In the genomic region with DNA sequence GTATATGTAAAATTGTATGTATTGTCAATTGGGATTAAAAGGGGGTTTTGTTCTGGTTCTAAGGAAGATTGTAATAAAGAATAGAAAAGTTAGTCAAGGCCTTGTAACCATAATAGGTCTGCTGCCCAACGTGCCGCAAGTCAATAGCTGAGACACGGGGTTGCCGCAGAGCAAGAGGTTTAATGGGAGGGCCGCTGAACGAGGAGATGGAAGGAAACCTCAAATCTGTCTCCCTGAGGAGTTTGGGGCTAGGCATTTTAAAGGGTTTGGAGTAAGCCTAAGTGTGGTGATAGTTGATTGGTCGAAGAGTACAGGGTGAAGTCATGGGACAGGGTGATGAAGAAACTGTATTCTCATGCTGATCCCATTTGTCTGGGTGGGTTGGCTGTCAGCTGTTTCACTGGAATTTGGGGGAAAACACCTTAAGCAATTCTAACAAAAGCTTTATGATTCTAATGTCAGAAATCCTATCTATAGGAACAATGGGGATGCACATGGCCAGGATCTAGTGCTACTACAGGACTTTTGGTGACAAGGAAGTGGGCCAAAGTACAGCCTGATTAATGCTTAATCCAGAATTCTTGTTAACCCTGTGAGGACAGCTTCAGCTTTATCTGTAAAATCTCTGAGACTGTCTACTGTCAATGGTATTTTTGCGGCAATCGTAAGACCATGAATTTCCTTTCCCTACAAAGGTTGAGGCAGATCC, we compare ENCODE assay signal across 22 cellular contexts.
DNase-seq lines count a peak whose midpoint lies in the region; ATAC-seq, FAIRE-seq and TF ChIP-seq lines count a peak whose summit lies in the region.
"Had no signal": no experiment of that assay in that cellular context is flagged by ENCODE, and none has a peak within 500 bp of the region (broad histone marks: within the 10 kb centered on the region; RNA-seq: fewer than 3 reads in every experiment).

No MANE protein-coding gene starts in this region.

- H3K27me3 Mint-ChIP-seq in activated CD4-positive, alpha-beta T cell treated with anti-CD3 and anti-CD28 coated beads, Interleukin-2, amount 10 ng/mL, durations not matched to agents 24 days and 14 days, result no peaks in the 10 kb centered on the region
- H3K27me3 Mint-ChIP-seq in osteocyte (ENCODE audit: unreplicated experiment), result no peaks in the 10 kb centered on the region

- WGBS in HepG2 (ENCODE audit: low lambda C conversion rate), result 74% methylated on average over 8 of the region's 9 CpGs
- WGBS in small intestine, 3 donors, result 73 to 84% (median 77%) methylated on average over 9 of the region's 9 CpGs

- H2AFZ ChIP-seq in HepG2 (ENCODE audit: low read length), result no peak overlapping the region

- TF ChIP-seq EP300 in HepG2 (IDR thresholded peaks at IDR 0.05; ENCODE audit: low read depth in 2 of 2, low read length in 2 of 2) (0 out of 4 replicates have a peak, but pooled peaks of 1 of the 2 experiments have one; percentile 11), HepG2 (CRISPR knock-in tag; IDR thresholded peaks at IDR 0.05; ENCODE audit: borderline replicate concordance) (no peak)

- peak overlapping the region; percentile 43 for H3K27ac Mint-ChIP-seq in activated CD4-positive, alpha-beta T cell treated with anti-CD3 and anti-CD28 coated beads, Interleukin-2, amount 10 ng/mL, durations not matched to agents 24 days and 14 days
- H3K27ac Mint-ChIP-seq in osteocyte (ENCODE audit: unreplicated experiment), result no peak overlapping the region
- H3K27ac Mint-ChIP-seq: B cell had no signal

- H3K27ac ChIP-seq in HepG2 (ENCODE audit: extremely low read length, insufficient read depth, low read length) (peak overlapping the region; percentile 39), small intestine (ENCODE audit: low read depth in 1 of 2, low read length in 1 of 2) (no peak overlapping the region)
- H3K27ac ChIP-seq: A549 had no signal

- H3K36me3 ChIP-seq in HepG2 (replicated peaks in 1 of 2; ENCODE audit: control insufficient read depth in 1 of 2, insufficient read depth in 2 of 2, low read length in 2 of 2) (no peaks in the 10 kb centered on the region), small intestine (ENCODE audit: control insufficient read depth in 2 of 2, insufficient read depth in 2 of 2, low read length in 2 of 2) (no peaks in the 10 kb centered on the region)

- peaks cover 17% of the 10 kb centered on the region for H3K4me1 Mint-ChIP-seq in activated CD4-positive, alpha-beta T cell treated with anti-CD3 and anti-CD28 coated beads, Interleukin-2, amount 10 ng/mL, durations not matched to agents 24 days and 14 days
- peaks cover 4% of the 10 kb centered on the region for H3K4me1 Mint-ChIP-seq in osteocyte (ENCODE audit: unreplicated experiment)

- H3K9ac ChIP-seq in HepG2 (ENCODE audit: insufficient read depth, low read depth, low read length), result no peak overlapping the region

- no peak for TF ChIP-seq RAD21 in HepG2 (CRISPR knock-in tag; IDR thresholded peaks at IDR 0.05)

- peaks cover 66% of the 10 kb centered on the region for H3K4me1 ChIP-seq in HepG2 (ENCODE audit: insufficient read depth, low read length)
- H3K4me1 ChIP-seq in small intestine (ENCODE audit: control insufficient read depth in 2 of 2, insufficient read depth in 1 of 2, low read depth in 1 of 2, low read length in 1 of 2), result peaks cover 0 to 5% of the 10 kb centered on the region in 2 donors

- H3K4me3 ChIP-seq in NB4 (ENCODE audit: low read depth, low read length) (no peak overlapping the region), HepG2 (replicated peaks in 1 of 3; ENCODE audit: insufficient read depth in 1 of 3, low read depth in 2 of 3, low read length in 3 of 3) (no peak overlapping the region), small intestine (ENCODE audit: low read depth in 1 of 2, low read length in 2 of 2) (no peak overlapping the region)
- H3K4me3 ChIP-seq: A549 had no signal

- H3K4me3 Mint-ChIP-seq in activated CD4-positive, alpha-beta T cell treated with anti-CD3 and anti-CD28 coated beads, Interleukin-2, amount 10 ng/mL, durations not matched to agents 24 days and 14 days, result no peak overlapping the region
- no peak overlapping the region for H3K4me3 Mint-ChIP-seq in osteocyte (ENCODE audit: unreplicated experiment)
- H3K4me3 Mint-ChIP-seq: B cell, CD14-positive monocyte had no signal

- no peaks in the 10 kb centered on the region for H3K79me2 ChIP-seq in HepG2 (ENCODE audit: insufficient read depth, low read length)

- no TSS peak for BruUV-seq in HepG2 (replicated peaks; lab: Mats Ljungman, UMichigan)

- peak overlapping the region; percentile 37; the same call in 1 of the 2 replicates for H3K4me2 ChIP-seq in HepG2 (ENCODE audit: low read depth, low read length)
- H3K4me2 ChIP-seq: A549 had no signal

- no peaks in the 10 kb centered on the region for H3K9me3 Mint-ChIP-seq in activated CD4-positive, alpha-beta T cell treated with anti-CD3 and anti-CD28 coated beads, Interleukin-2, amount 10 ng/mL, durations not matched to agents 24 days and 14 days
- no peaks in the 10 kb centered on the region for H3K9me3 Mint-ChIP-seq in osteocyte (ENCODE audit: unreplicated experiment)

- H3K27me3 ChIP-seq in HepG2 (ENCODE audit: control insufficient read depth in 1 of 2, insufficient read depth in 2 of 2, low read length in 2 of 2) (no peaks in the 10 kb centered on the region), small intestine (ENCODE audit: control insufficient read depth in 2 of 2, insufficient read depth in 2 of 2, low read length in 2 of 2) (no peaks in the 10 kb centered on the region)

- FAIRE-seq in HepG2 (lab: Jason Lieb, UNC), result peak; percentile 83
- FAIRE-seq in small intestine (lab: Jason Lieb, UNC), result no peak
- FAIRE-seq: A549 had no signal

- no peak for TF ChIP-seq CTCF in NB4 (IDR thresholded peaks at IDR 0.05; ENCODE audit: low read depth, low read length)
- no peak for TF ChIP-seq CTCF in HepG2 (CRISPR knock-in tag; IDR thresholded peaks at IDR 0.05)
- no peak for TF ChIP-seq CTCF in osteocyte (IDR thresholded peaks at IDR 0.05)

- intact Hi-C loops in activated CD4-positive, alpha-beta T cell treated with anti-CD3 and anti-CD28 coated beads, Interleukin-2, amount 10 ng/mL, durations not matched to agents 24 days and 14 days (cut with micrococcal nuclease), result no loop called here
- intact Hi-C loops in HepG2 (cut with micrococcal nuclease; ENCODE audit: unreplicated experiment), result no loop called here

- CTCF ChIA-PET in HepG2 (lab: Yijun Ruan, JAX; ENCODE audit: low intra/inter-chr PET ratio, low total read pairs), result no interaction called here

- TF ChIP-seq POLR2A in NB4 (IDR thresholded peaks at IDR 0.05; ENCODE audit: extremely low read depth, insufficient read length) (no peak), HepG2 (IDR thresholded peaks at IDR 0.05; ENCODE audit: insufficient read depth in 1 of 2, low read depth in 2 of 2, low read length in 2 of 2) (no peak)

- no peaks in the 10 kb centered on the region for H3K36me3 Mint-ChIP-seq in activated CD4-positive, alpha-beta T cell treated with anti-CD3 and anti-CD28 coated beads, Interleukin-2, amount 10 ng/mL, durations not matched to agents 24 days and 14 days (ENCODE audit: low read depth)
- no peaks in the 10 kb centered on the region for H3K36me3 Mint-ChIP-seq in osteocyte (ENCODE audit: unreplicated experiment)

- POLR2A ChIA-PET in HepG2 (lab: Yijun Ruan, JAX), result interaction anchor here (0.5 kb wide), 1 partner anchor 89 kb away, joined by 3 read pairs; no protein-coding TSS in a partner anchor

- peak; percentile 42 for ATAC-seq in HepG2
- no peak for ATAC-seq in GM18907 (IDR thresholded peaks at IDR 0.05; ENCODE audit: unreplicated experiment)
- ATAC-seq: A549, Panc1 had no signal

- DNase-seq in activated CD4-positive, alpha-beta T cell treated with anti-CD3 and anti-CD28 coated beads, Interleukin-2, amount 10 ng/mL, durations not matched to agents 24 days and 14 days, result peak; percentile 28
- no peak for DNase-seq in activated CD4-positive, alpha-beta T cell treated with anti-CD3 and anti-CD28 coated beads, Interleukin-2, amount 50 U/mL, for 4 hours
- peak; percentile 79 for DNase-seq in NB4 (ENCODE audit: low read depth)
- peak; percentile 64 for DNase-seq in HepG2 (ENCODE audit: low spot score)
- DNase-seq in small intestine, result peak; percentile 61
- no peak for DNase-seq in osteocyte (ENCODE audit: extremely low spot score, unreplicated experiment)
- no peak for DNase-seq in DMS53 (lab: John Stamatoyannopoulos, UW)
- DNase-seq: DMS79 treated with DMSO at 0.1 percent for 48 hours; H7; KBM-7; NCI-H1105 treated with DMSO at 0.1 percent for 48 hours; NCI-H2029 treated with DMSO at 0.1 percent for 48 hours; NCI-H226; NCI-H510A treated with DMSO at 0.1 percent for 48 hours; NCI-H748 treated with DMSO at 0.1 percent for 48 hours; NK-92 treated with Interleukin-12 subunit alpha and Interleukin-12 subunit beta, amount 100 ng/mL, for 24 hours; SIG-M5 had no signal

- H4K20me1 ChIP-seq in HepG2 (ENCODE audit: insufficient read depth, low read length), result no peaks in the 10 kb centered on the region

- in situ Hi-C loops in HepG2 (cut with HindIII; ENCODE audit: extremely low pct_ligation_motif_present, low pct_unique_long_range_greater_than_20kb), result no loop called here

- H3K9me3 ChIP-seq in HepG2 (ENCODE audit: low read length), result no peaks in the 10 kb centered on the region
- H3K9me3 ChIP-seq in small intestine (ENCODE audit: control insufficient read depth, low read depth), result no peaks in the 10 kb centered on the region
- H3K9me3 ChIP-seq: A549 had no signal

TF ChIP-seq in HepG2, 621 proteins besides CTCF, POLR2A, EP300 and RAD21 (continues in another document):
- TF ChIP-seq SOX13 (IDR thresholded peaks at IDR 0.05), result no peak
- peak in 1 of 2 experiments; percentile 68; a peak in 2 of 4 replicates for TF ChIP-seq SOX13 (CRISPR knock-in tag; conservative IDR thresholded peaks at IDR 0.05 in 1 of 2, IDR thresholded peaks at IDR 0.05 in 1 of 2)
- peak; percentile 44; the same call in 1 of the 2 replicates for TF ChIP-seq POGZ (CRISPR knock-in tag; IDR thresholded peaks at IDR 0.05)
- TF ChIP-seq, protein P1, sequence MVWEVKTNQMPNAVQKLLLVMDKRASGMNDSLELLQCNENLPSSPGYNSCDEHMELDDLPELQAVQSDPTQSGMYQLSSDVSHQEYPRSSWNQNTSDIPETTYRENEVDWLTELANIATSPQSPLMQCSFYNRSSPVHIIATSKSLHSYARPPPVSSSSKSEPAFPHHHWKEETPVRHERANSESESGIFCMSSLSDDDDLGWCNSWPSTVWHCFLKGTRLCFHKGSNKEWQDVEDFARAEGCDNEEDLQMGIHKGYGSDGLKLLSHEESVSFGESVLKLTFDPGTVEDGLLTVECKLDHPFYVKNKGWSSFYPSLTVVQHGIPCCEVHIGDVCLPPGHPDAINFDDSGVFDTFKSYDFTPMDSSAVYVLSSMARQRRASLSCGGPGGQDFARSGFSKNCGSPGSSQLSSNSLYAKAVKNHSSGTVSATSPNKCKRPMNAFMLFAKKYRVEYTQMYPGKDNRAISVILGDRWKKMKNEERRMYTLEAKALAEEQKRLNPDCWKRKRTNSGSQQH (CRISPR knock-in tag; IDR thresholded peaks at IDR 0.05; ENCODE audit: low read depth), result no peak
- peak; percentile 96 for TF ChIP-seq ZNF652 (CRISPR knock-in tag; IDR thresholded peaks at IDR 0.05; ENCODE audit: borderline replicate concordance, low read depth)
- TF ChIP-seq MAX (IDR thresholded peaks at IDR 0.05), result peak; percentile 46; the same call in 1 of the 2 replicates

Comparison
In these comparisons a context has a peak if more than half of its experiments do, and no peak if none do; other contexts are left out.
1. DNase-seq: peak in activated CD4-positive, alpha-beta T cell treated with anti-CD3 and anti-CD28 coated beads, Interleukin-2, amount 10 ng/mL, durations not matched to agents 24 days and 14 days (single experiment), NB4 (single experiment), HepG2 (single experiment) and small intestine (single experiment); none in activated CD4-positive, alpha-beta T cell treated with anti-CD3 and anti-CD28 coated beads, Interleukin-2, amount 50 U/mL, for 4 hours (0 of 2), osteocyte (single experiment) and DMS53 (single experiment).